16 cellular contexts compared by ENCODE assay signal in genomic region chr21:40049959-40050290, GRCh38.
DNase-seq lines count a peak whose midpoint lies in the region; ATAC-seq, FAIRE-seq and TF ChIP-seq lines count a peak whose summit lies in the region.
"Had no signal": no experiment of that assay in that cellular context is flagged by ENCODE, and none has a peak within 500 bp of the region (broad histone marks: within the 10 kb centered on the region; RNA-seq: fewer than 3 reads in every experiment).

No MANE protein-coding gene starts in this region.

- no peaks in the 10 kb centered on the region for H3K23me2 ChIP-seq in H1 (ENCODE audit: low read depth, low read length)

- H3K79me2 ChIP-seq in H1 (ENCODE audit: control insufficient read depth in 1 of 2, insufficient read depth in 2 of 2, low read length in 2 of 2) (no peaks in the 10 kb centered on the region), osteoblast (ENCODE audit: insufficient read depth, low read length) (no peaks in the 10 kb centered on the region)

- H2BK120ac ChIP-seq in IMR-90 (ENCODE audit: low read depth, low read length): no peak overlapping the region
- H2BK120ac ChIP-seq in H1 (replicated peaks; ENCODE audit: low read depth, low read length): no peak overlapping the region

- no peak overlapping the region for H3K4me3 ChIP-seq in BLaER1 treated with 17β-estradiol and CSF1 and Interleukin-3, amounts not matched to agents 10 nM and 100 nM
- H3K4me3 ChIP-seq in IMR-90 (ENCODE audit: insufficient read depth, low read depth, low read length) (no peak overlapping the region), H1 (ENCODE audit: extremely low read depth in 1 of 4, insufficient read depth in 2 of 4, low read depth in 3 of 4, low read length in 4 of 4) (no peak overlapping the region), osteoblast (ENCODE audit: insufficient read depth, low read length) (no peak overlapping the region), spleen (no peak overlapping the region)
- H3K4me3 ChIP-seq: breast epithelium, gastrocnemius medialis, left lung, MG63 had no signal

- TF ChIP-seq POLR2A in IMR-90 (IDR thresholded peaks at IDR 0.05; ENCODE audit: low read depth, low read length) (no peak), H1 (IDR thresholded peaks at IDR 0.05; ENCODE audit: control extremely low read depth in 1 of 2, low read depth in 2 of 2, low read length in 2 of 2) (no peak), spleen (IDR thresholded peaks at IDR 0.05) (no peak)

- H4K91ac ChIP-seq in IMR-90 (ENCODE audit: insufficient read depth, low read depth, low read length) (no peak overlapping the region), H1 (replicated peaks; ENCODE audit: insufficient read length, low read length) (no peak overlapping the region)

- no peak for TF ChIP-seq EP300 in H1 (IDR thresholded peaks at IDR 0.05; ENCODE audit: borderline replicate concordance in 1 of 2, low read depth in 2 of 2, low read length in 2 of 2)

- H3K4ac ChIP-seq in IMR-90 (ENCODE audit: low read depth, low read length): no peak overlapping the region
- H3K4ac ChIP-seq in H1 (replicated peaks; ENCODE audit: insufficient read length, low read depth, low read length): no peak overlapping the region

- H3K27ac ChIP-seq in BLaER1 treated with 17β-estradiol and CSF1 and Interleukin-3, amounts not matched to agents 10 nM and 100 nM: peak overlapping the region in 1 of 11 experiments; percentile 43; a peak in 1 of 22 replicates
- no peak overlapping the region for H3K27ac ChIP-seq in IMR-90 (ENCODE audit: insufficient read depth, low read length)
- H3K27ac ChIP-seq in H1 (ENCODE audit: low read depth, low read length): no peak overlapping the region
- H3K27ac ChIP-seq in osteoblast (ENCODE audit: low read depth, low read length): no peak overlapping the region
- H3K27ac ChIP-seq in spleen: no peak overlapping the region
- H3K27ac ChIP-seq: breast epithelium, left lung had no signal

- H3K36me3 ChIP-seq in BLaER1 treated with 17β-estradiol and CSF1 and Interleukin-3, amounts not matched to agents 10 nM and 100 nM: no peaks in the 10 kb centered on the region
- H3K36me3 ChIP-seq in IMR-90 (ENCODE audit: control insufficient read depth, insufficient read depth, low read length): no peaks in the 10 kb centered on the region
- H3K36me3 ChIP-seq in H1 (ENCODE audit: control insufficient read depth in 2 of 4, insufficient read depth in 4 of 4, low read length in 3 of 4): no peaks in the 10 kb centered on the region
- H3K36me3 ChIP-seq in osteoblast (ENCODE audit: insufficient read depth, low read length): no peaks in the 10 kb centered on the region
- no peaks in the 10 kb centered on the region for H3K36me3 ChIP-seq in spleen
- H3K36me3 ChIP-seq: breast epithelium, gastrocnemius medialis, left lung, MG63 had no signal

- BruUV-seq in IMR-90 (replicated peaks; lab: Mats Ljungman, UMichigan): no TSS peak

- 20% methylated on average over 1 of the region's 6 CpGs; no CpG with 5 or more reads in 1 of the 2 experiments for WGBS in IMR-90 (ENCODE audit: extremely low coverage in 2 of 2, insufficient read length in 1 of 2), 2 experiments
- WGBS in H1 (ENCODE audit: extremely low coverage in 1 of 2, insufficient coverage in 1 of 2, insufficient read length in 1 of 2, insufficient replicate concordance in 2 of 2, low coverage in 1 of 2, low lambda C conversion rate in 2 of 2, missing lambda C conversion rate in 1 of 2), 2 experiments: 53% methylated on average over 6 of the region's 6 CpGs; no CpG with 5 or more reads in 1 of the 2 experiments
- WGBS in spleen, 5 donors: 38 to 56% (median 52%) methylated on average over 6 of the region's 6 CpGs

- H2BK12ac ChIP-seq in H1 (ENCODE audit: low read depth, low read length): no peak overlapping the region; the same call in 1 of the 2 replicates

- CTCF ChIA-PET in IMR-90 (lab: Yijun Ruan, JAX) (no interaction called here), H1 (lab: Charles Lee; ENCODE audit: partially characterized antibody) (interaction anchor here (0.9 to 2.3 kb wide), 3 partner anchors 9 to 18 kb away, joined by 3 to 9 read pairs (median 7); no protein-coding TSS in a partner anchor)

- H4K5ac ChIP-seq in IMR-90 (ENCODE audit: low read depth, low read length) (no peak overlapping the region), H1 (ENCODE audit: insufficient read length, low read depth, low read length) (no peak overlapping the region)

- H3K9me1 ChIP-seq in IMR-90 (ENCODE audit: insufficient read depth, low read length): no peaks in the 10 kb centered on the region

- H3K27me3 ChIP-seq in BLaER1 treated with 17β-estradiol and CSF1 and Interleukin-3, amounts not matched to agents 10 nM and 100 nM: no peaks in the 10 kb centered on the region
- H3K27me3 ChIP-seq in IMR-90 (ENCODE audit: control insufficient read depth, insufficient read depth, low read length) (no peaks in the 10 kb centered on the region), H1 (replicated peaks in 1 of 4; ENCODE audit: control insufficient read depth in 3 of 4, extremely low read depth in 1 of 4, insufficient read depth in 3 of 4, low read length in 3 of 4) (no peaks in the 10 kb centered on the region), osteoblast (ENCODE audit: insufficient read depth, low read length) (no peaks in the 10 kb centered on the region), spleen (replicated peaks in 1 of 7) (no peaks in the 10 kb centered on the region)
- H3K27me3 ChIP-seq: breast epithelium, gastrocnemius medialis, left lung had no signal

- in situ Hi-C loops in IMR-90 (cut with MboI; ENCODE audit: low sequenced_read_pairs): no loop called here

- H2BK20ac ChIP-seq in IMR-90 (ENCODE audit: low read depth, low read length) (no peak overlapping the region), H1 (ENCODE audit: low read length) (no peak overlapping the region)

- DNase-seq in IMR-90: no peak
- DNase-seq in H1 (ENCODE audit: low read depth in 1 of 2, low spot score in 2 of 2): no peak
- DNase-seq in osteoblast (ENCODE audit: insufficient read length, low spot score, missing footprints): peak; percentile 39
- DNase-seq in spleen: no peak
- no peak for DNase-seq in activated CD8-positive, alpha-beta memory T cell treated with anti-CD3 and anti-CD28 coated beads, Interleukin-2, amount 50 U/mL, for 4 hours
- DNase-seq: activated naive CD8-positive, alpha-beta T cell treated with anti-CD3 and anti-CD28 coated beads for 36 hours; Caco-2; gastrocnemius medialis; left lung; NCI-H1930; stimulated activated CD8-positive, alpha-beta memory T cell treated with anti-CD3 and anti-CD28 coated beads, Interleukin-4, amount 100 ng/mL, for 48 hours had no signal

- no peak overlapping the region for H4K8ac ChIP-seq in IMR-90 (ENCODE audit: low read depth in 2 of 2, low read length in 2 of 2)
- H4K8ac ChIP-seq in H1 (ENCODE audit: extremely low read depth, insufficient read depth, low read length): no peak overlapping the region

- H2BK15ac ChIP-seq in IMR-90 (ENCODE audit: low read depth, low read length) (no peak overlapping the region), H1 (ENCODE audit: low read length) (no peak overlapping the region; the same call in 1 of the 2 replicates)

- no peaks in the 10 kb centered on the region for H4K20me1 ChIP-seq in BLaER1 treated with 17β-estradiol and CSF1 and Interleukin-3, amounts not matched to agents 10 nM and 100 nM
- H4K20me1 ChIP-seq in IMR-90 (ENCODE audit: insufficient read depth, low read length) (no peaks in the 10 kb centered on the region), H1 (replicated peaks in 1 of 2; ENCODE audit: control insufficient read depth in 1 of 2, insufficient read depth in 2 of 2, low read length in 2 of 2) (no peaks in the 10 kb centered on the region), osteoblast (ENCODE audit: insufficient read depth, low read length) (no peaks in the 10 kb centered on the region)

- H3K9ac ChIP-seq in BLaER1 treated with 17β-estradiol and CSF1 and Interleukin-3, amounts not matched to agents 10 nM and 100 nM: no peak overlapping the region
- no peak overlapping the region for H3K9ac ChIP-seq in IMR-90 (ENCODE audit: low read depth, low read length)
- H3K9ac ChIP-seq in H1 (replicated peaks in 1 of 4; ENCODE audit: extremely low read depth in 1 of 4, low read depth in 3 of 4, low read length in 3 of 4): no peak overlapping the region

- H2AFZ ChIP-seq in IMR-90 (replicated peaks; ENCODE audit: low read length, poor library complexity): no peak overlapping the region
- H2AFZ ChIP-seq in H1 (ENCODE audit: low read length): no peak overlapping the region
- no peak overlapping the region for H2AFZ ChIP-seq in osteoblast (ENCODE audit: low read length)

- POLR2A ChIA-PET in IMR-90 (lab: Charles Lee; ENCODE audit: unreplicated experiment): no interaction called here
- POLR2A ChIA-PET in H1 (lab: Charles Lee; ENCODE audit: partially characterized antibody): no interaction called here

- peaks cover 8 to 20% (median 12%) of the 10 kb centered on the region in 10 experiments; a peak in 18 of 20 replicates for H3K4me1 ChIP-seq in BLaER1 treated with 17β-estradiol and CSF1 and Interleukin-3, amounts not matched to agents 10 nM and 100 nM
- H3K4me1 ChIP-seq in IMR-90 (ENCODE audit: control insufficient read depth, insufficient read depth, low read length) (no peaks in the 10 kb centered on the region), H1 (replicated peaks in 1 of 4; ENCODE audit: control insufficient read depth in 3 of 4, insufficient read depth in 4 of 4, low read length in 3 of 4) (peaks cover 0 to 3% (median 1%) of the 10 kb centered on the region in 4 experiments; a peak in 4 of 7 replicates), osteoblast (ENCODE audit: insufficient read depth, low read length) (no peaks in the 10 kb centered on the region), spleen (no peaks in the 10 kb centered on the region)
- H3K4me1 ChIP-seq: Caco-2, gastrocnemius medialis, left lung had no signal

- no peak overlapping the region for H3K14ac ChIP-seq in IMR-90 (replicated peaks; ENCODE audit: low read depth, low read length)
- no peak overlapping the region for H3K14ac ChIP-seq in H1 (ENCODE audit: insufficient read length)

- H3K9me3 ChIP-seq in BLaER1 treated with 17β-estradiol and CSF1 and Interleukin-3, amounts not matched to agents 10 nM and 100 nM (replicated peaks in 1 of 11): no peaks in the 10 kb centered on the region
- H3K9me3 ChIP-seq in IMR-90 (ENCODE audit: control insufficient read depth, insufficient read depth, low read length): peaks cover 26% of the 10 kb centered on the region
- no peaks in the 10 kb centered on the region for H3K9me3 ChIP-seq in H1 (ENCODE audit: insufficient read depth in 2 of 2, low read depth in 1 of 2, low read length in 1 of 2)
- peaks cover 2% of the 10 kb centered on the region for H3K9me3 ChIP-seq in osteoblast (ENCODE audit: low read depth, low read length)
- H3K9me3 ChIP-seq in spleen: no peaks in the 10 kb centered on the region
- H3K9me3 ChIP-seq: breast epithelium, Caco-2, gastrocnemius medialis, left lung, MG63 had no signal

- H3K18ac ChIP-seq in IMR-90 (ENCODE audit: low read depth, low read length): no peak overlapping the region
- no peak overlapping the region for H3K18ac ChIP-seq in H1 (ENCODE audit: extremely low read depth, low read length)

- TF ChIP-seq CTCF in IMR-90 (conservative IDR thresholded peaks at IDR 0.05; ENCODE audit: low read depth, low read length) (no peak), H1 (IDR thresholded peaks at IDR 0.05; ENCODE audit: control extremely low read depth in 1 of 3, insufficient read depth in 1 of 3, low read depth in 1 of 3, low read length in 3 of 3) (peak in 2 of 3 experiments; percentile 11 to 49; a peak in 1 of 4 replicates), osteoblast (IDR thresholded peaks at IDR 0.05; ENCODE audit: extremely low read depth, low read depth, low read length) (no peak), spleen (IDR thresholded peaks at IDR 0.05 in 8 of 11, conservative IDR thresholded peaks at IDR 0.05 in 3 of 11) (no peak)

- H2BK5ac ChIP-seq in IMR-90 (ENCODE audit: low read depth, low read length, poor library complexity, severe bottlenecking) (no peak overlapping the region), H1 (ENCODE audit: low read depth, low read length) (peak overlapping the region; percentile 54; the same call in 1 of the 2 replicates)

- no peak overlapping the region for H2AK9ac ChIP-seq in IMR-90 (replicated peaks; ENCODE audit: low read depth, low read length, poor library complexity)

- H3K79me1 ChIP-seq in IMR-90 (ENCODE audit: low read depth in 1 of 2, low read length in 2 of 2) (no peaks in the 10 kb centered on the region), H1 (ENCODE audit: low read depth, low read length) (no peaks in the 10 kb centered on the region)

- ATAC-seq in IMR-90 (ENCODE audit: low read depth) (no peak), HG02623 (IDR thresholded peaks at IDR 0.05; ENCODE audit: unreplicated experiment) (no peak), GM18868 (IDR thresholded peaks at IDR 0.05; ENCODE audit: unreplicated experiment) (no peak)
- ATAC-seq: gastrocnemius medialis, left lung had no signal

- intact Hi-C loops in IMR-90 (cut with micrococcal nuclease): no loop called here
- intact Hi-C loops in spleen (cut with DNase I; ENCODE audit: low total_unique reads): no loop called here

- H3K4me2 ChIP-seq in BLaER1 treated with 17β-estradiol and CSF1 and Interleukin-3, amounts not matched to agents 10 nM and 100 nM: peak overlapping the region in 6 of 11 experiments; percentile 11 to 60 (median 42); a peak in 9 of 22 replicates
- H3K4me2 ChIP-seq in IMR-90 (ENCODE audit: low read depth, low read length) (peak overlapping the region; percentile 58; the same call in 1 of the 2 replicates), H1 (ENCODE audit: insufficient read depth in 1 of 2, low read depth in 2 of 2, low read length in 2 of 2) (no peak overlapping the region), osteoblast (ENCODE audit: insufficient read depth, low read length) (no peak overlapping the region)

- H3K56ac ChIP-seq in IMR-90 (ENCODE audit: extremely low read depth, insufficient read depth, low read length): no peak overlapping the region
- H3K56ac ChIP-seq in H1 (replicated peaks; ENCODE audit: insufficient read length, low read depth, low read length): no peak overlapping the region

- no peak overlapping the region for H2AK5ac ChIP-seq in IMR-90 (ENCODE audit: low read depth, low read length)
- H2AK5ac ChIP-seq in H1 (ENCODE audit: low read depth, low read length): no peak overlapping the region

- no peak for TF ChIP-seq RAD21 in IMR-90 (IDR thresholded peaks at IDR 0.05; ENCODE audit: low read length)
- peak in 1 of 2 experiments; percentile 25; a peak in 3 of 4 replicates for TF ChIP-seq RAD21 in H1 (IDR thresholded peaks at IDR 0.05 in 1 of 2, conservative IDR thresholded peaks at IDR 0.05 in 1 of 2; ENCODE audit: low read depth in 2 of 2, low read length in 2 of 2)

- dilution Hi-C loops in IMR-90 (cut with HindIII; ENCODE audit: low sequenced_read_pairs, unreplicated experiment): no loop called here

- FAIRE-seq in H1 (lab: Jason Lieb, UNC): peak; percentile 76

- H3K23ac ChIP-seq in IMR-90 (ENCODE audit: low read depth, low read length): no peak overlapping the region
- H3K23ac ChIP-seq in H1 (ENCODE audit: insufficient read length): no peak overlapping the region

Comparison
In these comparisons a context has a peak if more than half of its experiments do, and no peak if none do; other contexts are left out.
1. H3K4me2 ChIP-seq: peak in BLaER1 treated with 17β-estradiol and CSF1 and Interleukin-3, amounts not matched to agents 10 nM and 100 nM (6 of 11) and IMR-90 (single experiment); none in H1 (0 of 2) and osteoblast (single experiment).
2. CTCF ChIP-seq: peak in H1 (2 of 3); none in IMR-90 (single experiment), osteoblast (single experiment) and spleen (0 of 11).